ENCODE assay signal across 9 cellular contexts in the genomic region with DNA sequence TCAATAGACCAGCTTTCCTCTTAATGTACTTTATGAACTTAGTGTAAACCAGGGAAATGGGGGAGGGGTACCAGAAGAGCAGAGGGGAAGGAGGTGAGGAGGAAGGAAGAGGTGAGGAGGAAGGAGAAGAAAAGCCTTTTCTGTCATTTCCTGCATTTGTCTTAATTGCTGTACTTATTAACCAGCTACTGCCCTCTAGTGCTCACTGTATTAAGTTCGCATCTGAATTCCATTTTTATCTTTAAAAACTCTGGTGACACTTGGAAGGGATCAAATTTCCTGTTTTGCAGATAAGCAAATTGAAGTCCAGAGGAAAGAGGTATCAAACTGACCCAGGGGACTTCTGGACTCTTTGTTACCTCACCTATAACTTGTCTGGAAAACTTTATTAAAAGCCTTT. TPM values are rescaled to one million over a fixed set of nuclear protein-coding genes. Genes with fewer than 3 reads are reported as not detected.
DNase-seq lines count a peak whose midpoint lies in the region; ATAC-seq and TF ChIP-seq lines count a peak whose summit lies in the region.
"Had no signal": no experiment of that assay in that cellular context is flagged by ENCODE, and none has a peak within 500 bp of the region (broad histone marks: within the 10 kb centered on the region; RNA-seq: fewer than 3 reads in every experiment).

No MANE protein-coding gene starts in this region.

- H3K36me3 ChIP-seq in PC-3 (ENCODE audit: low read depth, low read length) = no peaks in the 10 kb centered on the region

- ATAC-seq in PC-3 = no peak
- ATAC-seq in memory B cell (ENCODE audit: low read depth) = peak; percentile 52
- ATAC-seq in GM21723 (IDR thresholded peaks at IDR 0.05; ENCODE audit: unreplicated experiment) = no peak

- peaks cover 3% of the 10 kb centered on the region for H3K4me1 Mint-ChIP-seq in memory B cell

- H3K27me3 ChIP-seq in PC-3 (ENCODE audit: low read length) = no peaks in the 10 kb centered on the region

- CTCF ChIA-PET in PC-3 (lab: Charles Lee) = interaction anchor here (0.9 to 1.4 kb wide), 2 partner anchors 11 to 246 kb away, joined by 3 to 4 read pairs; no protein-coding TSS in a partner anchor

- H3K9ac ChIP-seq in PC-3 (ENCODE audit: low read length) = no peak overlapping the region

- no peak overlapping the region for H3K4me3 ChIP-seq in Jurkat, Clone E6-1 (ENCODE audit: low read length)
- no peak overlapping the region for H3K4me3 ChIP-seq in PC-3 (ENCODE audit: low read length)

- intact Hi-C loops in PC-3 (cut with micrococcal nuclease) = no loop called here

- H3K27me3 Mint-ChIP-seq in memory B cell = peaks cover 9% of the 10 kb centered on the region

- H3K27ac Mint-ChIP-seq in memory B cell = no peak overlapping the region

- no peak overlapping the region for H3K4me2 ChIP-seq in PC-3 (ENCODE audit: low read length)

- H2AFZ ChIP-seq in PC-3 (ENCODE audit: low read length) = no peak overlapping the region

- POLR2A ChIA-PET in PC-3 (lab: Charles Lee; ENCODE audit: unreplicated experiment) = no interaction called here

- H4K20me1 ChIP-seq in PC-3 (ENCODE audit: low read length) = no peaks in the 10 kb centered on the region

- H3K9me2 ChIP-seq in PC-3 (replicated peaks; ENCODE audit: low read length) = no peaks in the 10 kb centered on the region

- no peak overlapping the region for H3K27ac ChIP-seq in PC-3 (ENCODE audit: low read length)

- H3K4me3 Mint-ChIP-seq in memory B cell = no peak overlapping the region

- H3F3A ChIP-seq in PC-3 (ENCODE audit: low read length, unreplicated experiment) = no peaks in the 10 kb centered on the region

- H3K9me3 Mint-ChIP-seq in memory B cell = no peaks in the 10 kb centered on the region
- H3K9me3 Mint-ChIP-seq: activated naive CD4-positive, alpha-beta T cell treated with anti-CD3 and anti-CD28 coated beads, Interleukin-2, amount 50 U/mL, for 72 hours had no signal

- DNase-seq in NCI-H524 (lab: John Stamatoyannopoulos, UW) = peak; percentile 34 to 60
- DNase-seq in NCI-H524 treated with DMSO at 0.1 percent for 48 hours (lab: John Stamatoyannopoulos, UW) = no peak
- peak; percentile 83 for DNase-seq in Jurkat, Clone E6-1 (ENCODE audit: low read depth, low spot score)
- peak; percentile 68 for DNase-seq in PC-3
- DNase-seq in dermis blood vessel endothelial cell = peak; percentile 81
- DNase-seq in memory B cell (ENCODE audit: low spot score in 2 of 2) = peak in 1 of 2 donors; percentile 22
- no peak for DNase-seq in activated gamma-delta T cell treated with Interleukin-2 at 50 U/mL for 16 hours

- H3K36me3 Mint-ChIP-seq in memory B cell = no peaks in the 10 kb centered on the region
- H3K36me3 Mint-ChIP-seq: activated naive CD4-positive, alpha-beta T cell treated with anti-CD3 and anti-CD28 coated beads, Interleukin-2, amount 50 U/mL, for 72 hours had no signal

- TF ChIP-seq CTCF in PC-3 (conservative IDR thresholded peaks at IDR 0.05; ENCODE audit: low read depth, low read length) = peak; percentile 76

- H3K9me3 ChIP-seq in PC-3 (ENCODE audit: low read length) = no peaks in the 10 kb centered on the region

- H3K79me2 ChIP-seq in PC-3 (ENCODE audit: low read length) = no peaks in the 10 kb centered on the region

- peaks cover 14% of the 10 kb centered on the region for H3K4me1 ChIP-seq in PC-3 (ENCODE audit: insufficient read depth, low read length)

- no TSS peak for BruUV-seq in PC-3 (replicated peaks; lab: Mats Ljungman, UMichigan)

RNA-seq across cellular contexts. Expression of a gene that starts 22.2 kb away (rescaled TPM):
- polyA plus RNA-seq in Jurkat, Clone E6-1 (2012; ENCODE audit: insufficient read depth, insufficient read length) = 2.2 TPM
- total RNA-seq in PC-3 (2014; rRNA removed) (2.8 and 3.1 TPM in 2 replicates), dermis blood vessel endothelial cell (6.8 and 14.8 TPM in 2 replicates)

RNA-seq across cellular contexts. Expression of a gene that starts 29.1 kb away (rescaled TPM):
- 13.1 TPM for polyA plus RNA-seq in Jurkat, Clone E6-1 (2012; ENCODE audit: insufficient read depth, insufficient read length)
- 2.3 and 7.7 TPM in 2 replicates for total RNA-seq in PC-3 (2014; rRNA removed)
- total RNA-seq in dermis blood vessel endothelial cell = 2.9 and 7.6 TPM in 2 replicates

Comparison
In these comparisons a context has a peak if more than half of its experiments do, and no peak if none do; other contexts are left out.
1. DNase-seq: peak in NCI-H524 (2 of 2), Jurkat, Clone E6-1 (single experiment), PC-3 (single experiment) and dermis blood vessel endothelial cell (single experiment); none in NCI-H524 treated with DMSO at 0.1 percent for 48 hours (single experiment) and activated gamma-delta T cell treated with Interleukin-2 at 50 U/mL for 16 hours (single experiment).